21 cellular contexts compared by ENCODE assay signal in genomic region chr4:57124145-57124544, GRCh38. TPM values are rescaled to one million over a fixed set of nuclear protein-coding genes. Genes with fewer than 3 reads are reported as not detected.
"Had no signal": no experiment of that assay in that cellular context is flagged by ENCODE, and none has a peak within 500 bp of the region (broad histone marks: within the 10 kb centered on the region; RNA-seq: fewer than 3 reads in every experiment).

No MANE protein-coding gene starts in this region.

- H3K27ac Mint-ChIP-seq: activated B cell treated with CpG ODN at 0.5 μM for 24 hours; activated CD4-positive, alpha-beta memory T cell treated with anti-CD3 and anti-CD28 coated beads for 36 hours; activated CD4-positive, alpha-beta T cell treated with anti-CD3 and anti-CD28 coated beads, Interleukin-2, amount 10 ng/mL, durations not matched to agents 7 days and 5 days; activated naive CD4-positive, alpha-beta T cell treated with anti-CD3 and anti-CD28 coated beads for 36 hours; activated naive CD8-positive, alpha-beta T cell; T-helper 17 cell had no signal

- H3K4me1 Mint-ChIP-seq: activated B cell treated with CpG ODN at 0.5 μM for 24 hours; activated CD4-positive, alpha-beta T cell treated with anti-CD3 and anti-CD28 coated beads, Interleukin-2, amount 10 ng/mL, durations not matched to agents 7 days and 5 days; T-helper 17 cell had no signal

- H3K36me3 Mint-ChIP-seq: activated CD4-positive, alpha-beta memory T cell treated with anti-CD3 and anti-CD28 coated beads for 36 hours had no signal

- H3K4me3 Mint-ChIP-seq: activated B cell treated with CpG ODN at 0.5 μM for 24 hours; activated CD4-positive, alpha-beta memory T cell treated with anti-CD3 and anti-CD28 coated beads for 36 hours; activated CD4-positive, alpha-beta T cell treated with anti-CD3 and anti-CD28 coated beads, Interleukin-2, amount 10 ng/mL, durations not matched to agents 7 days and 5 days; activated naive CD4-positive, alpha-beta T cell treated with anti-CD3 and anti-CD28 coated beads for 36 hours; activated naive CD8-positive, alpha-beta T cell; activated T-cell treated with anti-CD3 and anti-CD28 coated beads, Interleukin-2, amount 50 U/mL, for 4 hours; T-helper 17 cell had no signal

- ATAC-seq: activated T-cell treated with anti-CD3 and anti-CD28 coated beads, Interleukin-2, amount 50 U/mL, for 4 hours; PC-3; T-helper 17 cell had no signal

- DNase-seq: activated B cell treated with CpG ODN at 0.5 μM for 24 hours; activated CD4-positive, alpha-beta memory T cell treated with anti-CD3 and anti-CD28 coated beads for 36 hours; activated CD4-positive, alpha-beta T cell treated with anti-CD3 and anti-CD28 coated beads, Interleukin-2, amount 10 ng/mL, durations not matched to agents 7 days and 5 days; activated CD8-positive, alpha-beta memory T cell treated with anti-CD3 and anti-CD28 coated beads for 24 hours; activated effector memory CD4-positive, alpha-beta T cell treated with anti-CD3 and anti-CD28 coated beads, Interleukin-2, amount 50 U/mL, for 16 hours; activated naive CD4-positive, alpha-beta T cell treated with anti-CD3 and anti-CD28 coated beads for 36 hours; activated T-cell treated with anti-CD3 and anti-CD28 coated beads, Interleukin-2, amount 50 U/mL, for 4 hours; brain microvascular endothelial cell; colonic mucosa; MG63; MV-4-11; NCI-H1092 treated with DMSO at 0.1 percent for 48 hours; NCI-H1930; NCI-H2107; NCI-H446 treated with DMSO at 0.1 percent for 48 hours; NCI-H524 treated with DMSO at 0.1 percent for 48 hours; PC-3; SHP77; T-helper 17 cell; T-helper 9 cell had no signal

RNA-seq across cellular contexts. Expression of gene IGFBP7, which starts 14.0 kb away (rescaled TPM):
- total RNA-seq: activated B cell treated with CpG ODN at 0.5 μM for 24 hours; activated CD4-positive, alpha-beta memory T cell treated with anti-CD3 and anti-CD28 coated beads for 36 hours; PC-3 had no signal
